15 cellular contexts compared by ENCODE assay signal in genomic region chr2:19797871-19798270, GRCh38.
"Had no signal": no experiment of that assay in that cellular context is flagged by ENCODE, and none has a peak within 500 bp of the region (broad histone marks: within the 10 kb centered on the region; RNA-seq: fewer than 3 reads in every experiment).

No MANE protein-coding gene starts in this region.

- H3K27ac ChIP-seq: adrenal gland, body of pancreas, foreskin keratinocyte, left ventricle myocardium inferior had no signal

- H3K4me3 Mint-ChIP-seq: activated CD4-positive, alpha-beta T cell treated with anti-CD3 and anti-CD28 coated beads, Interleukin-2, amount 10 ng/mL, durations not matched to agents 7 days and 5 days; activated naive CD4-positive, alpha-beta T cell treated with anti-CD3 and anti-CD28 coated beads for 36 hours; endodermal cell; memory B cell; T-helper 17 cell had no signal

- H3K4me1 ChIP-seq: foreskin keratinocyte had no signal

- H3K4me1 Mint-ChIP-seq: activated CD4-positive, alpha-beta T cell treated with anti-CD3 and anti-CD28 coated beads, Interleukin-2, amount 10 ng/mL, durations not matched to agents 7 days and 5 days; memory B cell; T-helper 17 cell had no signal

- H3K36me3 Mint-ChIP-seq: memory B cell had no signal

- H3K36me3 ChIP-seq: adrenal gland, left ventricle myocardium inferior, tibial artery had no signal

- H3K27me3 ChIP-seq: adrenal gland, body of pancreas, tibial artery had no signal

- DNase-seq: activated CD4-positive, alpha-beta T cell treated with anti-CD3 and anti-CD28 coated beads, Interleukin-2, amount 10 ng/mL, durations not matched to agents 7 days and 5 days; activated CD4-positive, CD25-positive, alpha-beta regulatory T cell; activated CD8-positive, alpha-beta memory T cell treated with anti-CD3 and anti-CD28 coated beads for 24 hours; activated naive CD4-positive, alpha-beta T cell treated with anti-CD3 and anti-CD28 coated beads for 36 hours; adrenal gland; body of pancreas; endodermal cell; erythroblast; foreskin keratinocyte; left ventricle myocardium inferior; stimulated activated CD4-positive, alpha-beta T cell treated with anti-CD3 and anti-CD28 coated beads, Interleukin-15, amount 100 ng/mL, for 24 hours; stimulated activated CD4-positive, alpha-beta T cell treated with anti-CD3 and anti-CD28 coated beads, Interleukin-4, amount 100 ng/mL, for 4 hours; T-helper 17 cell; tibial artery had no signal

- H3K27ac Mint-ChIP-seq: activated CD4-positive, alpha-beta T cell treated with anti-CD3 and anti-CD28 coated beads, Interleukin-2, amount 10 ng/mL, durations not matched to agents 7 days and 5 days; activated naive CD4-positive, alpha-beta T cell treated with anti-CD3 and anti-CD28 coated beads for 36 hours; endodermal cell; memory B cell; T-helper 17 cell had no signal

- H3K9me3 Mint-ChIP-seq: activated CD4-positive, alpha-beta T cell treated with anti-CD3 and anti-CD28 coated beads, Interleukin-2, amount 10 ng/mL, durations not matched to agents 7 days and 5 days; activated naive CD4-positive, alpha-beta T cell treated with anti-CD3 and anti-CD28 coated beads for 36 hours; endodermal cell; memory B cell had no signal

- H3K4me3 ChIP-seq: adrenal gland, body of pancreas, left ventricle myocardium inferior, tibial artery had no signal

- ATAC-seq: body of pancreas, foreskin keratinocyte, T-helper 17 cell had no signal
